In the genomic region with DNA sequence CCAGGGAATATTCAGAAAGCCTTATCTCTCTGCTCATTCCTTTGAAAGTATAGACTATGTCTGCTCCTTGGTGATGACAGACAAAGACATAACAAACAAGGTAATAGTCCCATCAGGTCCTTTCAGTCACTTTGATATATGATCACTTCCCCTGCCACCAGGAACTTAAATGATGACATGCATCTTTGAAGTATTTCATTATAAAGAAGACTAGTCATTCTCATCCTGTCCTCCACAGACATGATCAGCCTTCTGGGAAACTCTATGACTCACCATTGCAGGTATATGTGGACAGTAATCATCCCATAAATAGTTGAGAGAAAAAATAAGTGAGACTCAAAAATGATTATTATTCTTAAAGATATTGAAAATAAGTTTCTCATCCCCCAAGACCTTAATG, we compare ENCODE assay signal across 24 cellular contexts.
DNase-seq lines count a peak whose midpoint lies in the region; ATAC-seq, FAIRE-seq and TF ChIP-seq lines count a peak whose summit lies in the region.
"Had no signal": no experiment of that assay in that cellular context is flagged by ENCODE, and none has a peak within 500 bp of the region (broad histone marks: within the 10 kb centered on the region; RNA-seq: fewer than 3 reads in every experiment).

No MANE protein-coding gene starts in this region.

- H3K36me3 Mint-ChIP-seq in natural killer cell, result peaks cover 11% of the 10 kb centered on the region
- H3K36me3 Mint-ChIP-seq: CD4-positive, CD25-positive, alpha-beta regulatory T cell had no signal

- FAIRE-seq in A549 (lab: Jason Lieb, UNC), result peak; percentile 59
- FAIRE-seq: A204.1, GM18507, HTR-8/SVneo had no signal

- H3K4me3 Mint-ChIP-seq in natural killer cell, result no peak overlapping the region
- H3K4me3 Mint-ChIP-seq: CD4-positive, CD25-positive, alpha-beta regulatory T cell; H9; HFFc6 had no signal

- no peaks in the 10 kb centered on the region for H3K9me3 ChIP-seq in A549
- H3K9me3 ChIP-seq in mammary epithelial cell (replicated peaks; ENCODE audit: insufficient read depth, low read length), result peaks cover 3% of the 10 kb centered on the region

- H3K36me3 ChIP-seq in mammary epithelial cell (ENCODE audit: insufficient read depth, low read length), result no peaks in the 10 kb centered on the region

- H4K20me1 ChIP-seq in mammary epithelial cell (ENCODE audit: insufficient read depth, low read length), result no peaks in the 10 kb centered on the region

- no peak for TF ChIP-seq EP300 in A549 (IDR thresholded peaks at IDR 0.05)

- H3K9ac ChIP-seq in mammary epithelial cell (ENCODE audit: insufficient read depth, low read length), result no peak overlapping the region
- H3K9ac ChIP-seq: GM23248 had no signal

- no peak for ATAC-seq in A549
- ATAC-seq in natural killer cell, result no peak

- intact Hi-C loops in mammary epithelial cell (cut with micrococcal nuclease) (no loop called here), natural killer cell (cut with micrococcal nuclease) (no loop called here)

- H3K27me3 ChIP-seq in mammary epithelial cell (ENCODE audit: insufficient read depth, low read length), result no peaks in the 10 kb centered on the region

- POLR2A ChIA-PET in A549 (lab: Yijun Ruan, JAX), result no interaction called here

- BruUV-seq in mammary epithelial cell (replicated peaks; lab: Mats Ljungman, UMichigan), result no TSS peak

- no peaks in the 10 kb centered on the region for H3K27me3 Mint-ChIP-seq in natural killer cell (ENCODE audit: low read depth in 2 of 2)
- H3K27me3 Mint-ChIP-seq: CD4-positive, CD25-positive, alpha-beta regulatory T cell had no signal

- no peaks in the 10 kb centered on the region for H3K79me2 ChIP-seq in mammary epithelial cell (ENCODE audit: insufficient read depth, low read length)

- no peak overlapping the region for H3K27ac Mint-ChIP-seq in natural killer cell
- H3K27ac Mint-ChIP-seq: CD4-positive, CD25-positive, alpha-beta regulatory T cell; H9; HFFc6 had no signal

- no peak for TF ChIP-seq RAD21 in A549 (conservative IDR thresholded peaks at IDR 0.05 in 1 of 2, IDR thresholded peaks at IDR 0.05 in 1 of 2)

- H3K9me3 Mint-ChIP-seq in natural killer cell, result peaks cover 16 to 26% of the 10 kb centered on the region in 2 donors
- H3K9me3 Mint-ChIP-seq: H9 had no signal

- dilution Hi-C loops in mammary epithelial cell (cut with HindIII; ENCODE audit: low sequenced_read_pairs), result loop anchor here (5.0 kb wide), 1 partner anchor 91 kb away; no protein-coding TSS in a partner anchor

- no peaks in the 10 kb centered on the region for H3K4me1 Mint-ChIP-seq in natural killer cell
- H3K4me1 Mint-ChIP-seq: CD4-positive, CD25-positive, alpha-beta regulatory T cell had no signal

- H3K4me1 ChIP-seq in A549, result no peaks in the 10 kb centered on the region
- no peaks in the 10 kb centered on the region for H3K4me1 ChIP-seq in mammary epithelial cell (ENCODE audit: insufficient read depth, low read length)

- no peak overlapping the region for H2AFZ ChIP-seq in mammary epithelial cell (ENCODE audit: low read depth, low read length)
- H2AFZ ChIP-seq: GM23248 had no signal

- H3K4me3 ChIP-seq in A549, result no peak overlapping the region
- H3K4me3 ChIP-seq in mammary epithelial cell (replicated peaks in 1 of 3; ENCODE audit: insufficient read depth in 1 of 3, low read depth in 2 of 3, low read length in 3 of 3), result no peak overlapping the region
- H3K4me3 ChIP-seq: GM23248, SK-N-MC had no signal

- in situ Hi-C loops in mammary epithelial cell (cut with MboI; ENCODE audit: low sequenced_read_pairs in 2 of 2), result no loop called here

- TF ChIP-seq POLR2A in A549 (IDR thresholded peaks at IDR 0.05; ENCODE audit: low read length), result no peak

- H3K4me2 ChIP-seq in A549 (no peak overlapping the region), mammary epithelial cell (ENCODE audit: insufficient read depth, low read depth, low read length) (no peak overlapping the region)

- no peak overlapping the region for H3K27ac ChIP-seq in A549
- no peak overlapping the region for H3K27ac ChIP-seq in mammary epithelial cell (ENCODE audit: insufficient read depth, low read depth, low read length)
- H3K27ac ChIP-seq: GM23248, SK-N-MC had no signal

- no peak for TF ChIP-seq CTCF in A549 (IDR thresholded peaks at IDR 0.05)
- no peak for TF ChIP-seq CTCF in mammary epithelial cell (conservative IDR thresholded peaks at IDR 0.05 in 1 of 2, IDR thresholded peaks at IDR 0.05 in 1 of 2; ENCODE audit: extremely low read depth in 1 of 2, insufficient read depth in 1 of 2, low read depth in 1 of 2, low read length in 2 of 2)
- no peak for TF ChIP-seq CTCF in natural killer cell (IDR thresholded peaks at IDR 0.05)

- no peak for DNase-seq in A549 (ENCODE audit: low read depth in 1 of 2, low spot score in 1 of 2)
- DNase-seq in NCI-H226, result peak; percentile 9
- DNase-seq in mammary epithelial cell, result peak; percentile 39
- peak; percentile 81 for DNase-seq in kidney tubule cell (ENCODE audit: low spot score)
- no peak for DNase-seq in NAMALWA (ENCODE audit: low spot score)
- no peak for DNase-seq in natural killer cell
- DNase-seq in activated naive CD4-positive, alpha-beta T cell treated with anti-CD3 and anti-CD28 coated beads, Interleukin-2, amount 50 U/mL, for 16 hours, result no peak
- DNase-seq: CD4-positive, CD25-positive, alpha-beta regulatory T cell; GDM1; GM23248; H9; HFFc6; KG1; NCI-H1105 treated with DMSO at 0.1 percent for 48 hours; NCI-H2029 treated with DMSO at 0.1 percent for 48 hours; NCI-H345; NCI-H524 treated with DMSO at 0.1 percent for 48 hours; OCI-M1; SHP77 treated with DMSO at 0.1 percent for 48 hours; SW 1271 had no signal

- CTCF ChIA-PET in A549 (lab: Yijun Ruan, JAX), result no interaction called here
- CTCF ChIA-PET in mammary epithelial cell (lab: Charles Lee; ENCODE audit: low non-redundant PET), result no interaction called here

TF ChIP-seq in A549, 52 proteins besides CTCF, POLR2A, EP300 and RAD21:
- no peak for TF ChIP-seq TP53 (CRISPR knock-in tag; IDR thresholded peaks at IDR 0.05)
- no peak for TF ChIP-seq CEBPB (IDR thresholded peaks at IDR 0.05)
- TF ChIP-seq, protein P1, sequence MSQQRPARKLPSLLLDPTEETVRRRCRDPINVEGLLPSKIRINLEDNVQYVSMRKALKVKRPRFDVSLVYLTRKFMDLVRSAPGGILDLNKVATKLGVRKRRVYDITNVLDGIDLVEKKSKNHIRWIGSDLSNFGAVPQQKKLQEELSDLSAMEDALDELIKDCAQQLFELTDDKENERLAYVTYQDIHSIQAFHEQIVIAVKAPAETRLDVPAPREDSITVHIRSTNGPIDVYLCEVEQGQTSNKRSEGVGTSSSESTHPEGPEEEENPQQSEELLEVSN (IDR thresholded peaks at IDR 0.05; ENCODE audit: borderline replicate concordance, low read depth), result no peak
- TF ChIP-seq ZC3H11A (IDR thresholded peaks at IDR 0.05), result no peak
- TF ChIP-seq RNF2 (IDR thresholded peaks at IDR 0.05; ENCODE audit: borderline replicate concordance, low read depth), result no peak
- TF ChIP-seq NR3C1 (IDR thresholded peaks at IDR 0.05), result no peak
- TF ChIP-seq RFX5 (IDR thresholded peaks at IDR 0.05), result no peak
- TF ChIP-seq GATA3 (IDR thresholded peaks at IDR 0.05; ENCODE audit: borderline replicate concordance), result no peak
- TF ChIP-seq FOXS1 (CRISPR knock-in tag; IDR thresholded peaks at IDR 0.05), result no peak
- TF ChIP-seq HOXB5 (CRISPR knock-in tag; IDR thresholded peaks at IDR 0.05), result no peak

Comparison
In these comparisons a context has a peak if more than half of its experiments do, and no peak if none do; other contexts are left out.
1. DNase-seq: peak in NCI-H226 (single experiment), mammary epithelial cell (single experiment) and kidney tubule cell (single experiment); none in A549 (0 of 2), NAMALWA (single experiment), natural killer cell (single experiment) and activated naive CD4-positive, alpha-beta T cell treated with anti-CD3 and anti-CD28 coated beads, Interleukin-2, amount 50 U/mL, for 16 hours (single experiment).